In genomic region chr6:170066679-170067078, GRCh38 we compare ENCODE assay signal across 15 cellular contexts.
"Had no signal": no experiment of that assay in that cellular context is flagged by ENCODE, and none has a peak within 500 bp of the region (broad histone marks: within the 10 kb centered on the region; RNA-seq: fewer than 3 reads in every experiment).

No MANE protein-coding gene starts in this region.

- H3K27ac ChIP-seq: esophagus muscularis mucosa, prostate gland, right lobe of liver, tibial nerve, WERI-Rb-1 had no signal

- H3K4me3 ChIP-seq: esophagus muscularis mucosa, lung, prostate gland, right lobe of liver, tibial nerve had no signal

- DNase-seq: activated CD4-positive, alpha-beta T cell treated with anti-CD3 and anti-CD28 coated beads for 36 hours; activated CD8-positive, alpha-beta T cell treated with anti-CD3 and anti-CD28 coated beads for 36 hours; activated T-cell treated with anti-CD3 and anti-CD28 coated beads, Interleukin-2, amount 50 U/mL, for 4 hours; effector CD8-positive, alpha-beta T cell; immature natural killer cell; stimulated activated CD4-positive, alpha-beta T cell treated with anti-CD3 and anti-CD28 coated beads, Interleukin-1b, Interleukin-23, amount 100 ng/mL, for 48 hours; stimulated activated naive CD4-positive, alpha-beta T cell; SW 1271; T-helper 2 cell; WERI-Rb-1 had no signal

- H3K36me3 ChIP-seq: esophagus muscularis mucosa, prostate gland, right lobe of liver, tibial nerve, WERI-Rb-1 had no signal

- H3K9me3 ChIP-seq: esophagus muscularis mucosa, prostate gland, right lobe of liver had no signal

- ATAC-seq: activated CD4-positive, alpha-beta T cell treated with anti-CD3 and anti-CD28 coated beads for 36 hours; activated CD8-positive, alpha-beta T cell treated with anti-CD3 and anti-CD28 coated beads for 36 hours; activated T-cell treated with anti-CD3 and anti-CD28 coated beads, Interleukin-2, amount 50 U/mL, for 4 hours had no signal

- H3K4me1 ChIP-seq: esophagus muscularis mucosa, prostate gland, right lobe of liver, tibial nerve had no signal

- H3K27me3 ChIP-seq: right lobe of liver, tibial nerve had no signal
